ENCODE assay signal across 29 cellular contexts in the genomic region with DNA sequence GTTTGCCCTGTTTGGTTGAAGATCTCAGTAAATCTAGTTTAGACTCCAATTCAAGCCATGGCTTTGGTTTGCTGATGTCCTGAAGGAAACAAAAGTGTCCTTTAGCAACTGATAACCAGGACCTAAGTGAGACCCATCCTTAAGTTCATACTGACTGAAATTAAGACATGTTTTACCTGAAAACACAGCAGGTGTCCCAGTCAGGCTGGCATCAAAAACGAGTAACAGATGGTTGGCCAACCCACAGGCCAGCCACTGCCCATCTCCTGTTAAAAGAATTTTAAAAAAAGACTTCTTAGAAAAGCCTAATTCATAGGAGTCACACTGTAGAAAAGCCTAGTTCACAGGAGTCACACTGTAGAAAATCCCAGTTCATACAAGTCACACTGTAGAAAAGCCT.
"Had no signal": no experiment of that assay in that cellular context is flagged by ENCODE, and none has a peak within 500 bp of the region (broad histone marks: within the 10 kb centered on the region; RNA-seq: fewer than 3 reads in every experiment).

No MANE protein-coding gene starts in this region.

- H3K4me3 ChIP-seq: pancreas, prostate gland, right atrium auricular region, right lobe of liver, skin epidermis, smooth muscle cell, spleen, suprapubic skin, testis, tibial artery, transverse colon, upper lobe of right lung, uterus had no signal

- H3K9me3 ChIP-seq: neutrophil, pancreas, prostate gland, right atrium auricular region, right lobe of liver, spleen, suprapubic skin, testis, tibial artery, transverse colon, upper lobe of right lung, uterus had no signal

- H3K4me2 ChIP-seq: smooth muscle cell had no signal

- FAIRE-seq: pancreas had no signal

- DNase-seq: naive thymus-derived CD8-positive, alpha-beta T cell; nephron progenitor cell; nucleus accumbens; pancreas; retina; right lobe of liver; spleen; stimulated activated CD4-positive, alpha-beta T cell treated with anti-CD3 and anti-CD28 coated beads, Interleukin-12 subunit alpha, Interleukin-12 subunit beta, amount 100 ng/mL, for 4 hours; stimulated activated CD4-positive, alpha-beta T cell treated with anti-CD3 and anti-CD28 coated beads, Interleukin-1b, Interleukin-23, amount 100 ng/mL, for 48 hours; stimulated activated CD4-positive, alpha-beta T cell treated with anti-CD3 and anti-CD28 coated beads, Interleukin-4, amount 100 ng/mL, for 1 hour; stimulated activated CD4-positive, alpha-beta T cell treated with anti-CD3 and anti-CD28 coated beads, Interleukin-4, amount 100 ng/mL, for 4 hours; stimulated activated CD8-positive, alpha-beta memory T cell treated with anti-CD3 and anti-CD28 coated beads, Interleukin-4, amount 100 ng/mL, for 48 hours; stimulated activated naive CD4-positive, alpha-beta T cell; stimulated activated naive CD8-positive, alpha-beta T cell treated with anti-CD3 and anti-CD28 coated beads, Interleukin-15, amount 100 ng/mL, for 72 hours; stimulated activated naive CD8-positive, alpha-beta T cell treated with anti-CD3 and anti-CD28 coated beads, Interleukin-15, Interleukin-2, amounts not matched to agents 100 U/mL and 50 U/mL, for 24 hours; substantia nigra; testis; tibial artery; transverse colon; upper lobe of right lung; uterus had no signal

- ATAC-seq: naive thymus-derived CD8-positive, alpha-beta T cell; natural killer cell treated with Interleukin-12 subunit alpha and Interleukin-12 subunit beta and Interleukin-15 and Interleukin-18, amount 100 ng/mL, for 72 hours; pancreas; right lobe of liver; stimulated activated memory B cell treated with anti-CD40 and anti-IgM and Interleukin-4, amounts not matched to agents 10 μg/mL and 1 μg/mL and 100 μg/mL, for 72 hours; stimulated activated naive CD8-positive, alpha-beta T cell treated with anti-CD3 and anti-CD28 coated beads, Interleukin-15, amount 100 ng/mL, for 72 hours; stimulated activated naive CD8-positive, alpha-beta T cell treated with anti-CD3 and anti-CD28 coated beads, Interleukin-15, Interleukin-2, amounts not matched to agents 100 U/mL and 50 U/mL, for 24 hours; upper lobe of right lung had no signal

- H3K4me1 ChIP-seq: pancreas, prostate gland, right atrium auricular region, right lobe of liver, spleen, testis, tibial artery, transverse colon, upper lobe of right lung, uterus had no signal

- H3K36me3 ChIP-seq: neutrophil, pancreas, prostate gland, right atrium auricular region, right lobe of liver, transverse colon, upper lobe of right lung, uterus had no signal

- H3K27me3 ChIP-seq: neutrophil, pancreas, right atrium auricular region, right lobe of liver, spleen, suprapubic skin, testis, tibial artery, transverse colon, upper lobe of right lung, uterus had no signal

- H3K27ac ChIP-seq: neutrophil, pancreas, prostate gland, right atrium auricular region, right lobe of liver, skin epidermis, spleen, suprapubic skin, testis, tibial artery, transverse colon, upper lobe of right lung, uterus had no signal
